1 cellular context compared by ENCODE assay signal in genomic region chr11:12801976-12802375, GRCh38.
TF ChIP-seq lines count a peak whose summit lies in the region.

No MANE protein-coding gene starts in this region.

TF ChIP-seq in HepG2, 621 proteins besides CTCF, POLR2A, EP300 and RAD21 (continued from another document):
- TF ChIP-seq ZBTB25 (CRISPR knock-in tag; IDR thresholded peaks at IDR 0.05): no peak
